ENCODE assay signal across 21 cellular contexts in the genomic region with DNA sequence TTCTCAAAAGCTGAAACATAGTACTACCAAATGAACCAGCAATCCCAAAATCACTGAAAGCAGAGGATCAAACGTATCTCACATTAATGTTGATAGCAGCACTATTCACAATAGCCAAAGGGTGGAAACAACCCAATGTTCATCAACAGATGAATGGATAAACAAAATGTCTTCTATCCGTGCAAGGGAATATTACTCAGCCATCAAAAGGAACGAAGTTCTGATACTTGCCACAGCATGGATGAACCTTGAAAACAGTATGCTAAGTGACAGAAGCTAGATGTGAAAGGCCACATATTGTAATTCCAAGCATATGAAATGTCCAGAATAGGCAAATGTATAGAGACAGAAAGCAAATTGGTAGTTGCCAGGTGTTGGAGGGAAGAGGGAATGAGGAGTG.
"Had no signal": no experiment of that assay in that cellular context is flagged by ENCODE, and none has a peak within 500 bp of the region (broad histone marks: within the 10 kb centered on the region; RNA-seq: fewer than 3 reads in every experiment).

No MANE protein-coding gene starts in this region.

- H3K4me2 ChIP-seq: hepatocyte had no signal

- H2AFZ ChIP-seq: hepatocyte had no signal

- FAIRE-seq: colon, endothelial cell of umbilical vein, frontal cortex had no signal

- DNase-seq: dermis blood vessel endothelial cell; dorsolateral prefrontal cortex; effector CD4-positive, alpha-beta T cell; effector memory CD4-positive, alpha-beta T cell; foreskin keratinocyte; heart left ventricle; hypothalamus; islet precursor cell; left cardiac atrium; left lung; left ventricle myocardium superior; lower lobe of right lung; mesenchymal stem cell; mucosa of descending colon had no signal

- H3K4me3 ChIP-seq: coronary artery, dorsolateral prefrontal cortex, esophagus muscularis mucosa, gastroesophageal sphincter, heart left ventricle, hepatocyte, left lung, lower lobe of right lung, mucosa of descending colon had no signal

- H3K4me1 ChIP-seq: foreskin keratinocyte, heart left ventricle, left lung, lower lobe of right lung had no signal

- ATAC-seq: foreskin keratinocyte, gastroesophageal sphincter, heart left ventricle, left cardiac atrium, left lung, left ventricle myocardium superior, lower lobe of right lung, mucosa of descending colon had no signal

- H3K27ac ChIP-seq: coronary artery, dorsolateral prefrontal cortex, esophagus muscularis mucosa, foreskin keratinocyte, gastroesophageal sphincter, heart left ventricle, hepatocyte, left lung, lower lobe of right lung had no signal

- H3K9me3 ChIP-seq: esophagus muscularis mucosa, gastroesophageal sphincter, heart left ventricle, left lung, lower lobe of right lung, mucosa of descending colon had no signal

- H3K27me3 ChIP-seq: esophagus muscularis mucosa, foreskin keratinocyte, gastroesophageal sphincter, hepatocyte, left lung had no signal

- H3K36me3 ChIP-seq: esophagus muscularis mucosa, gastroesophageal sphincter, heart left ventricle, left lung, lower lobe of right lung had no signal

- H3K79me2 ChIP-seq: hepatocyte had no signal
